In the genomic region with DNA sequence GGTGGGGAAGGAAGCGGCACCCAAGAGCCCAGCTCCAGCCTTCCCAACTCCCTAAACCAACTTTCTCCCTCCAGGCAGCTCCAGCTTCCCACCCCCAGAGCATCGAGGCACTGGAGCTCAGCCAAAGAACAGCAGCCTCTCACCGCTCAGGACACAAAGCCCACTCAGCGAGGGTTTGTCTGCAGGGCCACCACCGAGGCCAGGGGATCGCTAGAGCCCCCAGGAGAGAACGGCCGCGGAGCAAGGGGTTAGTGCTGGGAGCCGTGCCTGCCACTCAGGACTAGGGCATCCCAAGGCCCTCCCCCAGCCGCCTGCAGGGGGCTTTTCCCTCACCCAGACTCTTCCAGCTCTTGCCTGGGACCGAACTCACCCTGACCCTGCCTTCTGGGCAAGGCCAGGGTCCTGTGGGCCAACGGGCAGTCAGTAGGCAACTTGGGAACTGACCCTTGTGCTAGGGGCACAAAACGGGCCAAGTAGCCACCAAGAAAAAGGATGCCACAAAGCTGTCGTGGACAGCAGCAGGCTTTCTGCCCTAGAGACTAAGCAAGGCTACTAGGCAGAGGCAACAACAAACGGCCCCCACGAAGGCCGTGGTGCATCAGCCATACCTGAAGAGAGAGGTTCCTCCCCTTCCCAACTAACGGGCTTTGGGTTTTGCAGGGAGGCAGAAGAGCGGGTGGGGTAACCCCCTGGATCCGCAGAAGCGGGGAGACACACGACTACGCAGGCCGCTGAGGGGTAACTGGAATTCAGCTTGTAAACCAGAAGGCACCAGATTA, we compare ENCODE assay signal across 8 cellular contexts. TPM values are rescaled to one million over a fixed set of nuclear protein-coding genes. Genes with fewer than 3 reads are reported as not detected.
DNase-seq lines count a peak whose midpoint lies in the region; ATAC-seq, FAIRE-seq and TF ChIP-seq lines count a peak whose summit lies in the region.

No MANE protein-coding gene starts in this region.

- peak overlapping the region; percentile 60 to 99; a peak in 3 of 4 replicates for H3K27ac ChIP-seq in SK-N-SH (ENCODE audit: low read depth in 2 of 2, low read length in 1 of 2)
- no peak overlapping the region for H3K27ac ChIP-seq in iPS-20b (ENCODE audit: low read length)
- peak overlapping the region; percentile 16 for H3K27ac ChIP-seq in subcutaneous abdominal adipose tissue (ENCODE audit: low read depth, low read length)

- CTCF ChIA-PET in SK-N-SH (lab: Yijun Ruan, JAX): interaction anchor here (0.7 to 11.6 kb wide), 10 partner anchors 11 to 261 kb away, joined by 3 to 179 read pairs (median 4); partner anchors contain the start of genes ARHGAP4, PLXNB3 and RENBP

- H3K79me2 ChIP-seq in SK-N-SH (ENCODE audit: insufficient read depth): peaks cover 77% of the 10 kb centered on the region

- peak overlapping the region; percentile 78 for H3K27ac Mint-ChIP-seq in activated T-helper 1 cell treated with anti-CD3 and anti-CD28 coated beads, Interleukin-12 subunit alpha, Interleukin-12 subunit beta, Interleukin-2, Interleukin-4 antibody, amounts not matched to agents 30 ng/mL and 10 ng/mL and 1 ng/mL, durations not matched to agents 14 hours and 24 hours and 36 hours

- TF ChIP-seq POLR2A in H54 (IDR thresholded peaks at IDR 0.05; ENCODE audit: low read depth, low read length): no peak

- POLR2A ChIA-PET in SK-N-SH (lab: Yijun Ruan, JAX): interaction anchor here (0.6 kb wide), 1 partner anchor 8 kb away, joined by 3 read pairs; no protein-coding TSS in a partner anchor

- H3K4me1 Mint-ChIP-seq in activated T-helper 1 cell treated with anti-CD3 and anti-CD28 coated beads, Interleukin-12 subunit alpha, Interleukin-12 subunit beta, Interleukin-2, Interleukin-4 antibody, amounts not matched to agents 30 ng/mL and 10 ng/mL and 1 ng/mL, durations not matched to agents 14 hours and 24 hours and 36 hours (ENCODE audit: low read depth): peaks cover 27% of the 10 kb centered on the region

- no peaks in the 10 kb centered on the region for H3K9me2 ChIP-seq in SK-N-SH

- peaks cover 18% of the 10 kb centered on the region for H3K36me3 Mint-ChIP-seq in activated T-helper 1 cell treated with anti-CD3 and anti-CD28 coated beads, Interleukin-12 subunit alpha, Interleukin-12 subunit beta, Interleukin-2, Interleukin-4 antibody, amounts not matched to agents 30 ng/mL and 10 ng/mL and 1 ng/mL, durations not matched to agents 14 hours and 24 hours and 36 hours (ENCODE audit: low read depth)

- H3K4me3 ChIP-seq in SK-N-SH (ENCODE audit: low read depth in 2 of 2, low read length in 1 of 2): peak overlapping the region; percentile 90 to 98
- H3K4me3 ChIP-seq in iPS-20b (ENCODE audit: low read length): peak overlapping the region; percentile 94
- peak overlapping the region; percentile 60 to 99 (median 94) for H3K4me3 ChIP-seq in subcutaneous abdominal adipose tissue (ENCODE audit: low read depth in 1 of 5, low read length in 5 of 5)

- H3K9me3 ChIP-seq in SK-N-SH (no peaks in the 10 kb centered on the region), iPS-20b (ENCODE audit: insufficient read depth, low read depth, low read length) (no peaks in the 10 kb centered on the region), subcutaneous abdominal adipose tissue (ENCODE audit: control insufficient read depth in 5 of 5, low read length in 5 of 5) (peaks cover 0 to 2% (median 0%) of the 10 kb centered on the region in 5 donors)

- intact Hi-C loops in activated T-helper 1 cell treated with anti-CD3 and anti-CD28 coated beads, Interleukin-12 subunit alpha, Interleukin-12 subunit beta, Interleukin-2, Interleukin-4 antibody, amounts not matched to agents 30 ng/mL and 10 ng/mL and 1 ng/mL, durations not matched to agents 14 hours and 24 hours and 36 hours (cut with micrococcal nuclease): loop anchor here (1.0 kb wide), 1 partner anchor 94 kb away; no protein-coding TSS in a partner anchor

- H3F3A ChIP-seq in SK-N-SH (replicated peaks; ENCODE audit: insufficient read depth): peaks cover 7% of the 10 kb centered on the region

- WGBS in SK-N-SH (ENCODE audit: low lambda C conversion rate): 50% methylated on average over 16 of the region's 25 CpGs

- H2AFZ ChIP-seq in SK-N-SH (ENCODE audit: low read depth): no peak overlapping the region

- FAIRE-seq in H54 (lab: Jason Lieb, UNC): no peak

- H3K4me2 ChIP-seq in SK-N-SH: peak overlapping the region; percentile 80

- peak overlapping the region; percentile 100 for H3K4me3 Mint-ChIP-seq in activated T-helper 1 cell treated with anti-CD3 and anti-CD28 coated beads, Interleukin-12 subunit alpha, Interleukin-12 subunit beta, Interleukin-2, Interleukin-4 antibody, amounts not matched to agents 30 ng/mL and 10 ng/mL and 1 ng/mL, durations not matched to agents 14 hours and 24 hours and 36 hours

- DNase-seq in SK-N-SH: no peak
- no peak for DNase-seq in activated T-helper 1 cell treated with anti-CD3 and anti-CD28 coated beads, Interleukin-12 subunit alpha, Interleukin-12 subunit beta, Interleukin-2, Interleukin-4 antibody, amounts not matched to agents 30 ng/mL and 10 ng/mL and 1 ng/mL, durations not matched to agents 14 hours and 24 hours and 36 hours (ENCODE audit: low spot score)
- DNase-seq in H54 (ENCODE audit: insufficient read length, low spot score): no peak

- no peak for TF ChIP-seq RAD21 in SK-N-SH (IDR thresholded peaks at IDR 0.05; ENCODE audit: low read length)

- no peak for TF ChIP-seq EP300 in SK-N-SH (IDR thresholded peaks at IDR 0.05; ENCODE audit: borderline replicate concordance in 1 of 2, low read depth in 1 of 2, low read length in 1 of 2)

- H3K4me1 ChIP-seq in SK-N-SH (ENCODE audit: control insufficient read depth in 1 of 2, insufficient read depth in 2 of 2, low read depth in 1 of 2, low read length in 1 of 2): peaks cover 16 to 47% of the 10 kb centered on the region in 2 experiments; a peak in 2 of 4 replicates
- H3K4me1 ChIP-seq in iPS-20b (ENCODE audit: insufficient read depth, low read length): peaks cover 12% of the 10 kb centered on the region; the same call in 1 of the 2 replicates
- H3K4me1 ChIP-seq in subcutaneous abdominal adipose tissue (ENCODE audit: control insufficient read depth in 5 of 5, insufficient read depth in 5 of 5, low read length in 5 of 5): peaks cover 19 to 65% (median 60%) of the 10 kb centered on the region in 5 donors

- no peaks in the 10 kb centered on the region for H3K9me3 Mint-ChIP-seq in activated T-helper 1 cell treated with anti-CD3 and anti-CD28 coated beads, Interleukin-12 subunit alpha, Interleukin-12 subunit beta, Interleukin-2, Interleukin-4 antibody, amounts not matched to agents 30 ng/mL and 10 ng/mL and 1 ng/mL, durations not matched to agents 14 hours and 24 hours and 36 hours

- no peak for TF ChIP-seq CTCF in SK-N-SH (IDR thresholded peaks at IDR 0.05)

- peaks cover 56% of the 10 kb centered on the region for H4K20me1 ChIP-seq in SK-N-SH (ENCODE audit: insufficient read depth)

- H3K36me3 ChIP-seq in SK-N-SH (replicated peaks in 1 of 2; ENCODE audit: control insufficient read depth in 1 of 2, insufficient read depth in 2 of 2, low read length in 1 of 2) (peaks cover under 1 to 7% of the 10 kb centered on the region in 2 experiments), iPS-20b (ENCODE audit: insufficient read depth, low read depth, low read length) (peaks cover 7% of the 10 kb centered on the region; the same call in 1 of the 2 replicates), subcutaneous abdominal adipose tissue (ENCODE audit: control insufficient read depth in 5 of 5, insufficient read depth in 5 of 5, low read length in 5 of 5) (peaks cover 0 to 5% (median 0%) of the 10 kb centered on the region in 5 donors)

- ATAC-seq in SK-N-SH treated with all-trans-retinoic acid at 6 μM for 48 hours (no peak), HG03442 (IDR thresholded peaks at IDR 0.05; ENCODE audit: unreplicated experiment) (no peak), HG02571 (IDR thresholded peaks at IDR 0.05; ENCODE audit: unreplicated experiment) (no peak)

- no peaks in the 10 kb centered on the region for H3K27me3 Mint-ChIP-seq in activated T-helper 1 cell treated with anti-CD3 and anti-CD28 coated beads, Interleukin-12 subunit alpha, Interleukin-12 subunit beta, Interleukin-2, Interleukin-4 antibody, amounts not matched to agents 30 ng/mL and 10 ng/mL and 1 ng/mL, durations not matched to agents 14 hours and 24 hours and 36 hours (ENCODE audit: insufficient read depth)

- H3K9ac ChIP-seq in SK-N-SH (peak overlapping the region; percentile 98; the same call in 1 of the 2 replicates), iPS-20b (ENCODE audit: low read depth, low read length) (peak overlapping the region; percentile 72; the same call in 1 of the 2 replicates), subcutaneous abdominal adipose tissue (ENCODE audit: low read length in 5 of 5) (peak overlapping the region in 3 of 5 donors; percentile 3 to 43 (median 20))

- H3K27me3 ChIP-seq in SK-N-SH (ENCODE audit: insufficient read depth) (no peaks in the 10 kb centered on the region), iPS-20b (ENCODE audit: insufficient read depth, low read length) (no peaks in the 10 kb centered on the region), subcutaneous abdominal adipose tissue (ENCODE audit: control insufficient read depth in 5 of 5, insufficient read depth in 4 of 5, low read length in 5 of 5) (peaks cover 0 to 22% (median 6%) of the 10 kb centered on the region in 5 donors)

RNA-seq across cellular contexts. Expression of gene HCFC1, which starts 2.3 kb away (rescaled TPM):
- polyA plus RNA-seq in SK-N-SH (2012; rRNA removed): 4.7 and 9.5 TPM in 2 replicates
- 5.9 and 8.1 TPM in 2 replicates for polyA plus RNA-seq in SK-N-SH (2012; cell fraction: cytosol; rRNA removed)
- 27.0 and 39.1 TPM in 2 replicates for polyA plus RNA-seq in SK-N-SH (2012; cell fraction: nucleus; rRNA removed)
- total RNA-seq in activated T-helper 1 cell treated with anti-CD3 and anti-CD28 coated beads, Interleukin-12 subunit alpha, Interleukin-12 subunit beta, Interleukin-2, Interleukin-4 antibody, amounts not matched to agents 30 ng/mL and 10 ng/mL and 1 ng/mL, durations not matched to agents 14 hours and 24 hours and 36 hours: 105 and 106 TPM in 2 replicates

RNA-seq across cellular contexts. Expression of gene TMEM187, which starts 3.2 kb away (rescaled TPM):
- polyA plus RNA-seq in SK-N-SH (2012; rRNA removed): 9.4 and 10.9 TPM in 2 replicates
- polyA plus RNA-seq in SK-N-SH (2012; cell fraction: cytosol; rRNA removed): 4.6 and 6.8 TPM in 2 replicates
- polyA plus RNA-seq in SK-N-SH (2012; cell fraction: nucleus; rRNA removed): 7.8 and 9.4 TPM in 2 replicates
- 3.4 and 4.6 TPM in 2 replicates for total RNA-seq in activated T-helper 1 cell treated with anti-CD3 and anti-CD28 coated beads, Interleukin-12 subunit alpha, Interleukin-12 subunit beta, Interleukin-2, Interleukin-4 antibody, amounts not matched to agents 30 ng/mL and 10 ng/mL and 1 ng/mL, durations not matched to agents 14 hours and 24 hours and 36 hours

RNA-seq across cellular contexts. Expression of gene RENBP, which starts 24.9 kb away (rescaled TPM):
- polyA plus RNA-seq in SK-N-SH (2012; rRNA removed): 0.90 and 1.0 TPM in 2 replicates
- polyA plus RNA-seq in SK-N-SH (2012; cell fraction: cytosol; rRNA removed): 0.45 and 0.56 TPM in 2 replicates
- 3.0 and 3.2 TPM in 2 replicates for polyA plus RNA-seq in SK-N-SH (2012; cell fraction: nucleus; rRNA removed)
- 12.8 and 14.0 TPM in 2 replicates for total RNA-seq in activated T-helper 1 cell treated with anti-CD3 and anti-CD28 coated beads, Interleukin-12 subunit alpha, Interleukin-12 subunit beta, Interleukin-2, Interleukin-4 antibody, amounts not matched to agents 30 ng/mL and 10 ng/mL and 1 ng/mL, durations not matched to agents 14 hours and 24 hours and 36 hours

RNA-seq across cellular contexts. Expression of gene NAA10, which starts 34.5 kb away (rescaled TPM):
- polyA plus RNA-seq in SK-N-SH (2012; rRNA removed): 192 and 229 TPM in 2 replicates
- polyA plus RNA-seq in SK-N-SH (2012; cell fraction: cytosol; rRNA removed): 193 and 253 TPM in 2 replicates
- polyA plus RNA-seq in SK-N-SH (2012; cell fraction: nucleus; rRNA removed): 502 and 579 TPM in 2 replicates
- 150 and 156 TPM in 2 replicates for total RNA-seq in activated T-helper 1 cell treated with anti-CD3 and anti-CD28 coated beads, Interleukin-12 subunit alpha, Interleukin-12 subunit beta, Interleukin-2, Interleukin-4 antibody, amounts not matched to agents 30 ng/mL and 10 ng/mL and 1 ng/mL, durations not matched to agents 14 hours and 24 hours and 36 hours

RNA-seq across cellular contexts. Expression of gene ARHGAP4, which starts 43.2 kb away (rescaled TPM):
- polyA plus RNA-seq in SK-N-SH (2012; rRNA removed): 1.6 and 2.2 TPM in 2 replicates
- polyA plus RNA-seq in SK-N-SH (2012; cell fraction: cytosol; rRNA removed): 0.45 and 0.94 TPM in 2 replicates
- polyA plus RNA-seq in SK-N-SH (2012; cell fraction: nucleus; rRNA removed): 15.6 and 25.4 TPM in 2 replicates
- total RNA-seq in activated T-helper 1 cell treated with anti-CD3 and anti-CD28 coated beads, Interleukin-12 subunit alpha, Interleukin-12 subunit beta, Interleukin-2, Interleukin-4 antibody, amounts not matched to agents 30 ng/mL and 10 ng/mL and 1 ng/mL, durations not matched to agents 14 hours and 24 hours and 36 hours: 128 TPM in 2 replicates

Comparison
In these comparisons a context has a peak if more than half of its experiments do, and no peak if none do; other contexts are left out.
1. H3K9ac ChIP-seq: peak in every context shown above with its lines; median percentile 98 in SK-N-SH; 72 in iPS-20b; 20 in subcutaneous abdominal adipose tissue.